Comparison of ENCODE assay signal across 1 cellular context in the genomic region with DNA sequence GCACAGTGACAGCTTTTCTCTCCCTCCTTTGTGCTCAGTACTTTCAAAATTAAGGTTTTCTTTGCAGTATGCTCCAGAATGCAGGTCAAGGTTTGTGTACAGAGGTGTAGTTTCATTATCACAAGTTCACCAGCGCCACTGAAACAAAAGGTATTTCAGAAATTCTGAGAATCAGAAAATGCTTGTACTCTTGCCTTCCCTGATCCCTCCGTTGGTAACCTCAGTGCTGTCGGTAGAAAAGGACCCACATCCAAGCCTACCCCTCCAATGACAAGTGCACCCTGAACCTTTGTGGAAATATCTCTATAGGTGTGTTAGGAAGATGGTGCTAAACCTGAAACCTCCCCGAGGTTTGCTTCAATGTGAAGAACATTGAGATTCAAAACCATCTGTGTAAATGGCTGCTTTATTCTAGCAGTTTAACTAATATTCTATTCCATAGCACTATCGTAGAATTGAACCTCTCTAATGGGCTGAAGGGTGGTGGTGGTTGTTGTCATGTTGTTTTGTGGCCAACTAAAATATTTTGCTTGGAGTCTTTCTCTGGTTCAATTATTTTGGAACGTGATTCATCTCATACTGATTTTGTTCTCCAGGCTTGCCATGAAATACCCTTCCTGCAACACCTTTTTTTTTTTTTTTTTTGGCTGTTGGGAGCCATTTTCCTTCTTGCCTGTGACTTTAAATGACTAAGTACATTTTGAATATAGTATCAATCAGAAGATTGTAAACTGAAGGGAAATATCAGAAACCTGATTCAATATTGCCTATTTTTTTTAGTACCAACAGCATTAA.
TF ChIP-seq lines count a peak whose summit lies in the region.

No MANE protein-coding gene starts in this region.

TF ChIP-seq in HepG2, 621 proteins besides CTCF, POLR2A, EP300 and RAD21 (continues in another document):
- TF ChIP-seq SAP130 (CRISPR knock-in tag; IDR thresholded peaks at IDR 0.05; ENCODE audit: low read depth) (0 out of 2 replicates have a peak, but pooled peaks have one; percentile 22), ZNF225 (CRISPR knock-in tag; IDR thresholded peaks at IDR 0.05) (no peak), ADNP (CRISPR knock-in tag; IDR thresholded peaks at IDR 0.05) (no peak), IRF1 (CRISPR knock-in tag; IDR thresholded peaks at IDR 0.05; ENCODE audit: low read depth) (no peak), KAT2B (IDR thresholded peaks at IDR 0.05; ENCODE audit: borderline replicate concordance, low read depth, low read length) (no peak), FOXJ3 (CRISPR knock-in tag; IDR thresholded peaks at IDR 0.05; ENCODE audit: borderline replicate concordance) (no peak), SCMH1 (CRISPR knock-in tag; IDR thresholded peaks at IDR 0.05; ENCODE audit: borderline replicate concordance) (no peak), ATF7 (IDR thresholded peaks at IDR 0.05) (no peak), ATF7 (CRISPR knock-in tag; IDR thresholded peaks at IDR 0.05) (no peak), TGIF2 (CRISPR knock-in tag; IDR thresholded peaks at IDR 0.05) (0 out of 2 replicates have a peak, but pooled peaks have one; percentile 25), NONO (IDR thresholded peaks at IDR 0.05) (no peak), NONO (CRISPR knock-in tag; conservative IDR thresholded peaks at IDR 0.05) (no peak), ZMYM4 (CRISPR knock-in tag; IDR thresholded peaks at IDR 0.05) (no peak), ZNF567 (CRISPR knock-in tag; IDR thresholded peaks at IDR 0.05; ENCODE audit: borderline replicate concordance) (no peak), ZNF460 (CRISPR knock-in tag; IDR thresholded peaks at IDR 0.05; ENCODE audit: borderline replicate concordance) (no peak), NKX3-1 (CRISPR knock-in tag; IDR thresholded peaks at IDR 0.05) (no peak), ZNF44 (CRISPR knock-in tag; IDR thresholded peaks at IDR 0.05) (no peak), FOXA1 (IDR thresholded peaks at IDR 0.05) (no peak), FOXA1 (CRISPR knock-in tag; IDR thresholded peaks at IDR 0.05) (peak; percentile 46; the same call in 1 of the 2 replicates), ZNF503 (CRISPR knock-in tag; IDR thresholded peaks at IDR 0.05) (no peak), ZNF350 (CRISPR knock-in tag; IDR thresholded peaks at IDR 0.05; ENCODE audit: borderline replicate concordance, low read depth) (no peak), ZSCAN30 (CRISPR knock-in tag; IDR thresholded peaks at IDR 0.05) (no peak), ARNTL (CRISPR knock-in tag; IDR thresholded peaks at IDR 0.05) (no peak), SOX6 (IDR thresholded peaks at IDR 0.05) (no peak), SOX6 (CRISPR knock-in tag; IDR thresholded peaks at IDR 0.05) (peak; percentile 75), RBFOX2 (IDR thresholded peaks at IDR 0.05; ENCODE audit: low read depth, low read length) (no peak), TEAD3 (CRISPR knock-in tag; optimal IDR thresholded peaks at IDR 0.05; ENCODE audit: borderline replicate concordance) (peak; percentile 42), CREM (IDR thresholded peaks at IDR 0.05) (0 out of 2 replicates have a peak, but pooled peaks have one; percentile 21), CREM (CRISPR knock-in tag; IDR thresholded peaks at IDR 0.05) (no peak), ZNF607 (CRISPR knock-in tag; IDR thresholded peaks at IDR 0.05; ENCODE audit: borderline replicate concordance) (no peak), ZHX1 (CRISPR knock-in tag; IDR thresholded peaks at IDR 0.05; ENCODE audit: low read depth) (no peak), ZNF232 (CRISPR knock-in tag; IDR thresholded peaks at IDR 0.05; ENCODE audit: borderline replicate concordance) (no peak), ZNF737 (CRISPR knock-in tag; IDR thresholded peaks at IDR 0.05; ENCODE audit: borderline replicate concordance) (no peak), HNF1B (CRISPR knock-in tag; IDR thresholded peaks at IDR 0.05) (no peak), SIN3A (IDR thresholded peaks at IDR 0.05; ENCODE audit: borderline replicate concordance, low read depth, low read length) (no peak), BCL6 (CRISPR knock-in tag; IDR thresholded peaks at IDR 0.05) (peak; percentile 46; the same call in 1 of the 2 replicates), RFXAP (CRISPR knock-in tag; IDR thresholded peaks at IDR 0.05; ENCODE audit: borderline replicate concordance) (no peak)
- TF ChIP-seq, protein P1, sequence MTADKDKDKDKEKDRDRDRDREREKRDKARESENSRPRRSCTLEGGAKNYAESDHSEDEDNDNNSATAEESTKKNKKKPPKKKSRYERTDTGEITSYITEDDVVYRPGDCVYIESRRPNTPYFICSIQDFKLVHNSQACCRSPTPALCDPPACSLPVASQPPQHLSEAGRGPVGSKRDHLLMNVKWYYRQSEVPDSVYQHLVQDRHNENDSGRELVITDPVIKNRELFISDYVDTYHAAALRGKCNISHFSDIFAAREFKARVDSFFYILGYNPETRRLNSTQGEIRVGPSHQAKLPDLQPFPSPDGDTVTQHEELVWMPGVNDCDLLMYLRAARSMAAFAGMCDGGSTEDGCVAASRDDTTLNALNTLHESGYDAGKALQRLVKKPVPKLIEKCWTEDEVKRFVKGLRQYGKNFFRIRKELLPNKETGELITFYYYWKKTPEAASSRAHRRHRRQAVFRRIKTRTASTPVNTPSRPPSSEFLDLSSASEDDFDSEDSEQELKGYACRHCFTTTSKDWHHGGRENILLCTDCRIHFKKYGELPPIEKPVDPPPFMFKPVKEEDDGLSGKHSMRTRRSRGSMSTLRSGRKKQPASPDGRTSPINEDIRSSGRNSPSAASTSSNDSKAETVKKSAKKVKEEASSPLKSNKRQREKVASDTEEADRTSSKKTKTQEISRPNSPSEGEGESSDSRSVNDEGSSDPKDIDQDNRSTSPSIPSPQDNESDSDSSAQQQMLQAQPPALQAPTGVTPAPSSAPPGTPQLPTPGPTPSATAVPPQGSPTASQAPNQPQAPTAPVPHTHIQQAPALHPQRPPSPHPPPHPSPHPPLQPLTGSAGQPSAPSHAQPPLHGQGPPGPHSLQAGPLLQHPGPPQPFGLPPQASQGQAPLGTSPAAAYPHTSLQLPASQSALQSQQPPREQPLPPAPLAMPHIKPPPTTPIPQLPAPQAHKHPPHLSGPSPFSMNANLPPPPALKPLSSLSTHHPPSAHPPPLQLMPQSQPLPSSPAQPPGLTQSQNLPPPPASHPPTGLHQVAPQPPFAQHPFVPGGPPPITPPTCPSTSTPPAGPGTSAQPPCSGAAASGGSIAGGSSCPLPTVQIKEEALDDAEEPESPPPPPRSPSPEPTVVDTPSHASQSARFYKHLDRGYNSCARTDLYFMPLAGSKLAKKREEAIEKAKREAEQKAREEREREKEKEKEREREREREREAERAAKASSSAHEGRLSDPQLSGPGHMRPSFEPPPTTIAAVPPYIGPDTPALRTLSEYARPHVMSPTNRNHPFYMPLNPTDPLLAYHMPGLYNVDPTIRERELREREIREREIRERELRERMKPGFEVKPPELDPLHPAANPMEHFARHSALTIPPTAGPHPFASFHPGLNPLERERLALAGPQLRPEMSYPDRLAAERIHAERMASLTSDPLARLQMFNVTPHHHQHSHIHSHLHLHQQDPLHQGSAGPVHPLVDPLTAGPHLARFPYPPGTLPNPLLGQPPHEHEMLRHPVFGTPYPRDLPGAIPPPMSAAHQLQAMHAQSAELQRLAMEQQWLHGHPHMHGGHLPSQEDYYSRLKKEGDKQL (CRISPR knock-in tag; IDR thresholded peaks at IDR 0.05; ENCODE audit: low read depth) = no peak
- TF ChIP-seq, protein P2, sequence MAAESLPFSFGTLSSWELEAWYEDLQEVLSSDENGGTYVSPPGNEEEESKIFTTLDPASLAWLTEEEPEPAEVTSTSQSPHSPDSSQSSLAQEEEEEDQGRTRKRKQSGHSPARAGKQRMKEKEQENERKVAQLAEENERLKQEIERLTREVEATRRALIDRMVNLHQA (CRISPR knock-in tag; IDR thresholded peaks at IDR 0.05) = no peak
- TF ChIP-seq, protein P3, sequence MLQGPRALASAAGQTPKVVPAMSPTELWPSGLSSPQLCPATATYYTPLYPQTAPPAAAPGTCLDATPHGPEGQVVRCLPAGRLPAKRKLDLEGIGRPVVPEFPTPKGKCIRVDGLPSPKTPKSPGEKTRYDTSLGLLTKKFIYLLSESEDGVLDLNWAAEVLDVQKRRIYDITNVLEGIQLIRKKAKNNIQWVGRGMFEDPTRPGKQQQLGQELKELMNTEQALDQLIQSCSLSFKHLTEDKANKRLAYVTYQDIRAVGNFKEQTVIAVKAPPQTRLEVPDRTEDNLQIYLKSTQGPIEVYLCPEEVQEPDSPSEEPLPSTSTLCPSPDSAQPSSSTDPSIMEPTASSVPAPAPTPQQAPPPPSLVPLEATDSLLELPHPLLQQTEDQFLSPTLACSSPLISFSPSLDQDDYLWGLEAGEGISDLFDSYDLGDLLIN (CRISPR knock-in tag; IDR thresholded peaks at IDR 0.05; ENCODE audit: borderline replicate concordance) = no peak
- TF ChIP-seq, protein P4, sequence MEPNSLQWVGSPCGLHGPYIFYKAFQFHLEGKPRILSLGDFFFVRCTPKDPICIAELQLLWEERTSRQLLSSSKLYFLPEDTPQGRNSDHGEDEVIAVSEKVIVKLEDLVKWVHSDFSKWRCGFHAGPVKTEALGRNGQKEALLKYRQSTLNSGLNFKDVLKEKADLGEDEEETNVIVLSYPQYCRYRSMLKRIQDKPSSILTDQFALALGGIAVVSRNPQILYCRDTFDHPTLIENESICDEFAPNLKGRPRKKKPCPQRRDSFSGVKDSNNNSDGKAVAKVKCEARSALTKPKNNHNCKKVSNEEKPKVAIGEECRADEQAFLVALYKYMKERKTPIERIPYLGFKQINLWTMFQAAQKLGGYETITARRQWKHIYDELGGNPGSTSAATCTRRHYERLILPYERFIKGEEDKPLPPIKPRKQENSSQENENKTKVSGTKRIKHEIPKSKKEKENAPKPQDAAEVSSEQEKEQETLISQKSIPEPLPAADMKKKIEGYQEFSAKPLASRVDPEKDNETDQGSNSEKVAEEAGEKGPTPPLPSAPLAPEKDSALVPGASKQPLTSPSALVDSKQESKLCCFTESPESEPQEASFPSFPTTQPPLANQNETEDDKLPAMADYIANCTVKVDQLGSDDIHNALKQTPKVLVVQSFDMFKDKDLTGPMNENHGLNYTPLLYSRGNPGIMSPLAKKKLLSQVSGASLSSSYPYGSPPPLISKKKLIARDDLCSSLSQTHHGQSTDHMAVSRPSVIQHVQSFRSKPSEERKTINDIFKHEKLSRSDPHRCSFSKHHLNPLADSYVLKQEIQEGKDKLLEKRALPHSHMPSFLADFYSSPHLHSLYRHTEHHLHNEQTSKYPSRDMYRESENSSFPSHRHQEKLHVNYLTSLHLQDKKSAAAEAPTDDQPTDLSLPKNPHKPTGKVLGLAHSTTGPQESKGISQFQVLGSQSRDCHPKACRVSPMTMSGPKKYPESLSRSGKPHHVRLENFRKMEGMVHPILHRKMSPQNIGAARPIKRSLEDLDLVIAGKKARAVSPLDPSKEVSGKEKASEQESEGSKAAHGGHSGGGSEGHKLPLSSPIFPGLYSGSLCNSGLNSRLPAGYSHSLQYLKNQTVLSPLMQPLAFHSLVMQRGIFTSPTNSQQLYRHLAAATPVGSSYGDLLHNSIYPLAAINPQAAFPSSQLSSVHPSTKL (CRISPR knock-in tag; IDR thresholded peaks at IDR 0.05) = peak; percentile 81
- TF ChIP-seq, protein P5, sequence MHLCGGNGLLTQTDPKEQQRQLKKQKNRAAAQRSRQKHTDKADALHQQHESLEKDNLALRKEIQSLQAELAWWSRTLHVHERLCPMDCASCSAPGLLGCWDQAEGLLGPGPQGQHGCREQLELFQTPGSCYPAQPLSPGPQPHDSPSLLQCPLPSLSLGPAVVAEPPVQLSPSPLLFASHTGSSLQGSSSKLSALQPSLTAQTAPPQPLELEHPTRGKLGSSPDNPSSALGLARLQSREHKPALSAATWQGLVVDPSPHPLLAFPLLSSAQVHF (CRISPR knock-in tag; IDR thresholded peaks at IDR 0.05) = no peak
